ENCODE assay signal across 8 cellular contexts in the genomic region with DNA sequence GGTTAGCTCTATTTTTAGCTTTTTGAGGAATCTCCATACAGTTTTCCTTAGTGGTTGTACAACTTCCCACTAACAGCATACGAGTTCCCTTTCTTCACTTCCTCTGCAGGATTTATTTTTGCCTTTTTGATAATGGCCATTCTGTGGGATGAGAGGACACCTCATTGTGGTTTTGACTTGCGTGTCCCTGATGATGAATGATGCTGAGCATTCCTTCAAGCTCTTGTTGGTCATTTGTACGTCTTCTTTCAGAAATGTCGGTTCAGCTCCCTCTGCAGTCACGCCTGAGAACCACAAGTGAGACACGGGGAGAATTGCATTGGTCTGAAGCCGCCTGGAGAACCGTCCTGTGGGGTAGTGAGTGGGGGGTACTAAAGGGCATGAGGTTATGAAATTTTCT. TPM values are rescaled to one million over a fixed set of nuclear protein-coding genes. Genes with fewer than 3 reads are reported as not detected.
DNase-seq lines count a peak whose midpoint lies in the region; ATAC-seq and TF ChIP-seq lines count a peak whose summit lies in the region.

No MANE protein-coding gene starts in this region.

- peaks cover 31% of the 10 kb centered on the region for H3K9me3 Mint-ChIP-seq in nephron progenitor cell
- H3K9me3 Mint-ChIP-seq in activated T-helper 1 cell treated with anti-CD3 and anti-CD28 coated beads, Interleukin-12 subunit alpha, Interleukin-12 subunit beta, Interleukin-2, Interleukin-4 antibody, amounts not matched to agents 30 ng/mL and 10 ng/mL and 1 ng/mL, durations not matched to agents 14 hours and 24 hours and 36 hours = no peaks in the 10 kb centered on the region

- TF ChIP-seq CTCF in left ventricle myocardium inferior (IDR thresholded peaks at IDR 0.05; ENCODE audit: borderline replicate concordance) (peak; percentile 53), cardiac fibroblast (IDR thresholded peaks at IDR 0.05; ENCODE audit: low read depth, low read length) (peak; percentile 53), nephron progenitor cell (IDR thresholded peaks at IDR 0.05) (peak; percentile 23)

- H3K27ac Mint-ChIP-seq in nephron progenitor cell = no peak overlapping the region
- H3K27ac Mint-ChIP-seq in activated T-helper 1 cell treated with anti-CD3 and anti-CD28 coated beads, Interleukin-12 subunit alpha, Interleukin-12 subunit beta, Interleukin-2, Interleukin-4 antibody, amounts not matched to agents 30 ng/mL and 10 ng/mL and 1 ng/mL, durations not matched to agents 14 hours and 24 hours and 36 hours = no peak overlapping the region

- H3K4me3 ChIP-seq in left ventricle myocardium inferior (no peak overlapping the region), cardiac fibroblast (replicated peaks in 1 of 2; ENCODE audit: low read depth in 2 of 2, low read length in 2 of 2) (no peak overlapping the region), aorta (ENCODE audit: low read length in 2 of 2) (no peak overlapping the region)

- no peaks in the 10 kb centered on the region for H3K36me3 ChIP-seq in left ventricle myocardium inferior
- H3K36me3 ChIP-seq in aorta (ENCODE audit: control insufficient read depth in 1 of 2, insufficient read depth in 2 of 2, low read length in 1 of 2) = no peaks in the 10 kb centered on the region

- H3K27me3 Mint-ChIP-seq in nephron progenitor cell (ENCODE audit: low read depth, poor library complexity) = peaks cover 23% of the 10 kb centered on the region
- peaks cover 12% of the 10 kb centered on the region for H3K27me3 Mint-ChIP-seq in activated T-helper 1 cell treated with anti-CD3 and anti-CD28 coated beads, Interleukin-12 subunit alpha, Interleukin-12 subunit beta, Interleukin-2, Interleukin-4 antibody, amounts not matched to agents 30 ng/mL and 10 ng/mL and 1 ng/mL, durations not matched to agents 14 hours and 24 hours and 36 hours (ENCODE audit: insufficient read depth)

- H3K27me3 ChIP-seq in left ventricle myocardium inferior (ENCODE audit: low read depth) (peaks cover 48% of the 10 kb centered on the region), aorta (ENCODE audit: control insufficient read depth in 1 of 2, insufficient read depth in 2 of 2, low read length in 1 of 2) (peaks cover 0 to 1% of the 10 kb centered on the region in 2 donors)

- peaks cover 38% of the 10 kb centered on the region for H3K4me1 Mint-ChIP-seq in nephron progenitor cell
- H3K4me1 Mint-ChIP-seq in activated T-helper 1 cell treated with anti-CD3 and anti-CD28 coated beads, Interleukin-12 subunit alpha, Interleukin-12 subunit beta, Interleukin-2, Interleukin-4 antibody, amounts not matched to agents 30 ng/mL and 10 ng/mL and 1 ng/mL, durations not matched to agents 14 hours and 24 hours and 36 hours (ENCODE audit: low read depth) = no peaks in the 10 kb centered on the region

- H3K36me3 Mint-ChIP-seq in nephron progenitor cell (ENCODE audit: low read depth) = no peaks in the 10 kb centered on the region
- no peaks in the 10 kb centered on the region for H3K36me3 Mint-ChIP-seq in activated T-helper 1 cell treated with anti-CD3 and anti-CD28 coated beads, Interleukin-12 subunit alpha, Interleukin-12 subunit beta, Interleukin-2, Interleukin-4 antibody, amounts not matched to agents 30 ng/mL and 10 ng/mL and 1 ng/mL, durations not matched to agents 14 hours and 24 hours and 36 hours (ENCODE audit: low read depth)

- WGBS in aorta, 2 donors = 29 to 36% methylated on average over 8 of the region's 8 CpGs

- peaks cover 5% of the 10 kb centered on the region for H3K9me3 ChIP-seq in left ventricle myocardium inferior (replicated peaks)
- H3K9me3 ChIP-seq in aorta (ENCODE audit: control insufficient read depth, low read length) = no peaks in the 10 kb centered on the region

- ATAC-seq in left ventricle myocardium superior (no peak), aorta (ENCODE audit: low FRiP score) (no peak), HG03196 (IDR thresholded peaks at IDR 0.05; ENCODE audit: unreplicated experiment) (no peak)

- H3K4me3 Mint-ChIP-seq in nephron progenitor cell = no peak overlapping the region
- no peak overlapping the region for H3K4me3 Mint-ChIP-seq in activated T-helper 1 cell treated with anti-CD3 and anti-CD28 coated beads, Interleukin-12 subunit alpha, Interleukin-12 subunit beta, Interleukin-2, Interleukin-4 antibody, amounts not matched to agents 30 ng/mL and 10 ng/mL and 1 ng/mL, durations not matched to agents 14 hours and 24 hours and 36 hours

- H3K4me1 ChIP-seq in left ventricle myocardium inferior (no peaks in the 10 kb centered on the region), aorta (ENCODE audit: control insufficient read depth in 1 of 2, insufficient read depth in 2 of 2, low read length in 2 of 2) (no peaks in the 10 kb centered on the region)

- no peak overlapping the region for H3K27ac ChIP-seq in left ventricle myocardium inferior (replicated peaks)
- no peak overlapping the region for H3K27ac ChIP-seq in aorta (ENCODE audit: low read depth in 1 of 2, low read length in 2 of 2)

- DNase-seq in left ventricle myocardium inferior = no peak
- no peak for DNase-seq in left ventricle myocardium superior
- DNase-seq in NCI-H1694 treated with DMSO at 0.1 percent for 48 hours (lab: John Stamatoyannopoulos, UW) = peak; percentile 2
- peak; percentile 48 to 80 for DNase-seq in cardiac fibroblast (ENCODE audit: low read depth in 2 of 2)
- peak; percentile 23 for DNase-seq in nephron progenitor cell
- DNase-seq in aorta = no peak
- no peak for DNase-seq in activated T-helper 1 cell treated with anti-CD3 and anti-CD28 coated beads, Interleukin-12 subunit alpha, Interleukin-12 subunit beta, Interleukin-2, Interleukin-4 antibody, amounts not matched to agents 30 ng/mL and 10 ng/mL and 1 ng/mL, durations not matched to agents 14 hours and 24 hours and 36 hours (ENCODE audit: low spot score)

- intact Hi-C loops in left ventricle myocardium inferior (cut with micrococcal nuclease) (no loop called here), left ventricle myocardium superior (cut with micrococcal nuclease) (no loop called here), aorta (cut with DNase I) (no loop called here)
- intact Hi-C loops in activated T-helper 1 cell treated with anti-CD3 and anti-CD28 coated beads, Interleukin-12 subunit alpha, Interleukin-12 subunit beta, Interleukin-2, Interleukin-4 antibody, amounts not matched to agents 30 ng/mL and 10 ng/mL and 1 ng/mL, durations not matched to agents 14 hours and 24 hours and 36 hours (cut with micrococcal nuclease) = loop anchor here (2.0 kb wide), 1 partner anchor 111 kb away; a partner anchor contains a TSS

RNA-seq across cellular contexts. Expression of a gene that starts 2.0 kb away (rescaled TPM):
- total RNA-seq in left ventricle myocardium inferior = not detected
- not detected for total RNA-seq in left ventricle myocardium superior
- total RNA-seq in aorta = not detected
- under 1 TPM; 0.15 to 0.75 TPM for polyA plus RNA-seq in aorta
- not detected in 2 replicates for total RNA-seq in activated T-helper 1 cell treated with anti-CD3 and anti-CD28 coated beads, Interleukin-12 subunit alpha, Interleukin-12 subunit beta, Interleukin-2, Interleukin-4 antibody, amounts not matched to agents 30 ng/mL and 10 ng/mL and 1 ng/mL, durations not matched to agents 14 hours and 24 hours and 36 hours

RNA-seq across cellular contexts. Expression of a gene that starts 15.2 kb away (rescaled TPM):
- total RNA-seq in left ventricle myocardium inferior (not detected), left ventricle myocardium superior (not detected), aorta (under 1 TPM in 1 of 2 donors, not detected in 1; 0.57 TPM)
- under 1 TPM in 1 of 2 donors, not detected in 1; 0.41 TPM for polyA plus RNA-seq in aorta
- total RNA-seq in activated T-helper 1 cell treated with anti-CD3 and anti-CD28 coated beads, Interleukin-12 subunit alpha, Interleukin-12 subunit beta, Interleukin-2, Interleukin-4 antibody, amounts not matched to agents 30 ng/mL and 10 ng/mL and 1 ng/mL, durations not matched to agents 14 hours and 24 hours and 36 hours = not detected in 2 replicates

RNA-seq across cellular contexts. Expression of a gene that starts 19.3 kb away (rescaled TPM):
- total RNA-seq in left ventricle myocardium inferior (not detected), left ventricle myocardium superior (not detected), aorta (not detected)
- polyA plus RNA-seq in aorta = not detected
- total RNA-seq in activated T-helper 1 cell treated with anti-CD3 and anti-CD28 coated beads, Interleukin-12 subunit alpha, Interleukin-12 subunit beta, Interleukin-2, Interleukin-4 antibody, amounts not matched to agents 30 ng/mL and 10 ng/mL and 1 ng/mL, durations not matched to agents 14 hours and 24 hours and 36 hours = not detected in 2 replicates

RNA-seq across cellular contexts. Expression of a gene that starts 25.6 kb away (rescaled TPM):
- total RNA-seq in left ventricle myocardium inferior = not detected
- not detected for total RNA-seq in left ventricle myocardium superior
- under 1 TPM in 1 of 2 donors, not detected in 1; 0.42 TPM for total RNA-seq in aorta
- polyA plus RNA-seq in aorta = not detected
- 0.17 TPM in 1 of 2 replicates, not detected in the other for total RNA-seq in activated T-helper 1 cell treated with anti-CD3 and anti-CD28 coated beads, Interleukin-12 subunit alpha, Interleukin-12 subunit beta, Interleukin-2, Interleukin-4 antibody, amounts not matched to agents 30 ng/mL and 10 ng/mL and 1 ng/mL, durations not matched to agents 14 hours and 24 hours and 36 hours

RNA-seq across cellular contexts. Expression of a gene that starts 36.3 kb away (rescaled TPM):
- total RNA-seq in left ventricle myocardium inferior = not detected
- not detected for total RNA-seq in left ventricle myocardium superior
- under 1 TPM; 0.39 to 0.63 TPM for total RNA-seq in aorta
- polyA plus RNA-seq in aorta = not detected
- total RNA-seq in activated T-helper 1 cell treated with anti-CD3 and anti-CD28 coated beads, Interleukin-12 subunit alpha, Interleukin-12 subunit beta, Interleukin-2, Interleukin-4 antibody, amounts not matched to agents 30 ng/mL and 10 ng/mL and 1 ng/mL, durations not matched to agents 14 hours and 24 hours and 36 hours = 0.23 TPM in 1 of 2 replicates, not detected in the other

Comparison
In these comparisons a context has a peak if more than half of its experiments do, and no peak if none do; other contexts are left out.
1. DNase-seq: peak in NCI-H1694 treated with DMSO at 0.1 percent for 48 hours (single experiment), cardiac fibroblast (2 of 2) and nephron progenitor cell (single experiment); none in left ventricle myocardium inferior (single experiment), left ventricle myocardium superior (single experiment), aorta (0 of 2) and activated T-helper 1 cell treated with anti-CD3 and anti-CD28 coated beads, Interleukin-12 subunit alpha, Interleukin-12 subunit beta, Interleukin-2, Interleukin-4 antibody, amounts not matched to agents 30 ng/mL and 10 ng/mL and 1 ng/mL, durations not matched to agents 14 hours and 24 hours and 36 hours (single experiment).
2. Peak in every context shown above with its lines, with median percentiles within 50 percentile points of each other: CTCF ChIP-seq.